ENCODE assay signal across 6 cellular contexts in the genomic region with DNA sequence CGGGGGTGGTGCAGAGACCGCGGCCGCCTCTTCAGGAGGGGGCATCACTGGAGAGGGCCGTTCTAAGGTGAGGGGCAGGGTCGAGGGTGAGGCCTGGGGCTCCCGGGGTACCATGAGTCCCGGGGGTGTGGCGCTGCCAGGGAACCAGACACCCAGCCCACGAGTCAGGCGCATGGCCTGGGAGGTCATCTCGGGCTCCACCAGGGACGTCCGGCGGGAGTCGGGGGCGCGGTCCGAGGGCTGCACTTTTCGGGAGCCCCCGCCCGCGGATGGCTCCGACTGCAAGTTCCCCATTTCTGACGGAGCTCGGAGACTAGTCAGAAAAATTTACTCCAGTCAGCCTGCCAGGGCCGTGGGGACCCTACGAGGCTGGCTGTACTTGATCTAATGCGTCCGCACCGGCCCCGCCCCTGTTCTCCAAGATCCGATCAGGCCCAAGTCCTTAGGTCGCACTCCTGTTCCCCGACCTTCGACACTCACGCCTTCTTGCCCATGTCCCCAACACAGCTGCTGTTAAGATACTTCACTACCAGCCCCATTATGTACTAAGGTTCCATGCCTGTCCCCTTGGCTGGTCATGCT. TPM values are rescaled to one million over a fixed set of nuclear protein-coding genes. Genes with fewer than 3 reads are reported as not detected.
DNase-seq lines count a peak whose midpoint lies in the region; ATAC-seq and TF ChIP-seq lines count a peak whose summit lies in the region.

No MANE protein-coding gene starts in this region.

- DNase-seq in GM23248 (peak; percentile 54), HEK293T (ENCODE audit: extremely low spot score) (no peak), GOT3 (lab: John Stamatoyannopoulos, UW) (no peak)
- no peak for DNase-seq in activated naive CD8-positive, alpha-beta T cell treated with anti-CD3 and anti-CD28 coated beads, Interleukin-2, amount 50 U/mL, for 24 hours
- no peak for DNase-seq in naive thymus-derived CD4-positive, alpha-beta T cell

- H3K4me3 ChIP-seq in GM23248 = peak overlapping the region; percentile 93
- peak overlapping the region; percentile 74 for H3K4me3 ChIP-seq in naive thymus-derived CD4-positive, alpha-beta T cell (ENCODE audit: low read length)

- no peaks in the 10 kb centered on the region for H3K9me2 ChIP-seq in GM23248 (ENCODE audit: insufficient read depth)

- H3K4me1 Mint-ChIP-seq in activated naive CD8-positive, alpha-beta T cell treated with anti-CD3 and anti-CD28 coated beads, Interleukin-2, amount 50 U/mL, for 24 hours = peaks cover 17% of the 10 kb centered on the region
- peaks cover 5 to 26% (median 21%) of the 10 kb centered on the region in 7 donors for H3K4me1 Mint-ChIP-seq in naive thymus-derived CD4-positive, alpha-beta T cell

- H3K9ac ChIP-seq in GM23248 = peak overlapping the region; percentile 78; the same call in 1 of the 2 replicates

- H3K36me3 Mint-ChIP-seq in activated naive CD8-positive, alpha-beta T cell treated with anti-CD3 and anti-CD28 coated beads, Interleukin-2, amount 50 U/mL, for 24 hours (ENCODE audit: low read depth) = peaks cover 34% of the 10 kb centered on the region
- peaks cover 0 to 31% (median 16%) of the 10 kb centered on the region in 5 donors for H3K36me3 Mint-ChIP-seq in naive thymus-derived CD4-positive, alpha-beta T cell

- CTCF ChIA-PET in naive thymus-derived CD4-positive, alpha-beta T cell (lab: Charles Lee) = interaction anchor here (1.6 to 1.8 kb wide), 2 partner anchors 16 to 248 kb away, joined by 4 to 9 read pairs; a partner anchor contains a TSS
- CTCF ChIA-PET in HEK293T (lab: Yijun Ruan, JAX) = interaction anchor here (0.7 to 1.5 kb wide), 3 partner anchors 16 to 153 kb away, joined by 3 to 8 read pairs (median 4); a partner anchor contains a TSS

- H3K79me2 ChIP-seq in GM23248 (ENCODE audit: insufficient read depth) = no peaks in the 10 kb centered on the region

- 0 out of 2 replicates have a peak, but pooled peaks cover 10% of the 10 kb centered on the region for H3F3A ChIP-seq in GM23248 (ENCODE audit: insufficient read depth)

- 0 out of 2 replicates have a peak, but pooled peaks cover 9% of the 10 kb centered on the region for H3K36me3 ChIP-seq in GM23248 (ENCODE audit: low read depth)
- H3K36me3 ChIP-seq in naive thymus-derived CD4-positive, alpha-beta T cell (ENCODE audit: control insufficient read depth in 2 of 3, insufficient read depth in 3 of 3, low read length in 3 of 3) = peaks cover under 1 to 33% (median 3%) of the 10 kb centered on the region in 3 experiments

- no peaks in the 10 kb centered on the region for H3K27me3 ChIP-seq in GM23248 (replicated peaks; ENCODE audit: insufficient read depth)
- no peaks in the 10 kb centered on the region for H3K27me3 ChIP-seq in naive thymus-derived CD4-positive, alpha-beta T cell (ENCODE audit: control insufficient read depth in 2 of 2, insufficient read depth in 2 of 2, low read length in 2 of 2)

- no peaks in the 10 kb centered on the region for H3K9me3 Mint-ChIP-seq in activated naive CD8-positive, alpha-beta T cell treated with anti-CD3 and anti-CD28 coated beads, Interleukin-2, amount 50 U/mL, for 24 hours
- peaks cover 0 to 2% (median 0%) of the 10 kb centered on the region in 11 donors for H3K9me3 Mint-ChIP-seq in naive thymus-derived CD4-positive, alpha-beta T cell

- no peaks in the 10 kb centered on the region for H3K9me3 ChIP-seq in GM23248 (ENCODE audit: low read depth)
- H3K9me3 ChIP-seq in naive thymus-derived CD4-positive, alpha-beta T cell (ENCODE audit: control insufficient read depth in 2 of 3, low read length in 3 of 3) = no peaks in the 10 kb centered on the region

- H3K27ac ChIP-seq in GM23248 = peak overlapping the region; percentile 56
- H3K27ac ChIP-seq in naive thymus-derived CD4-positive, alpha-beta T cell (ENCODE audit: low read depth, low read length) = no peak overlapping the region

- H3K27ac Mint-ChIP-seq in activated naive CD8-positive, alpha-beta T cell treated with anti-CD3 and anti-CD28 coated beads, Interleukin-2, amount 50 U/mL, for 24 hours = peak overlapping the region; percentile 67
- H3K27ac Mint-ChIP-seq in naive thymus-derived CD4-positive, alpha-beta T cell = peak overlapping the region in 4 of 9 donors; percentile 59 to 92 (median 82)

- peaks cover 26% of the 10 kb centered on the region for H3K27me3 Mint-ChIP-seq in activated naive CD8-positive, alpha-beta T cell treated with anti-CD3 and anti-CD28 coated beads, Interleukin-2, amount 50 U/mL, for 24 hours
- peaks cover 6 to 41% (median 29%) of the 10 kb centered on the region in 5 donors for H3K27me3 Mint-ChIP-seq in naive thymus-derived CD4-positive, alpha-beta T cell

- 0 out of 2 replicates have a peak, but pooled peaks cover 3% of the 10 kb centered on the region for H3K4me1 ChIP-seq in GM23248 (ENCODE audit: insufficient read depth)
- H3K4me1 ChIP-seq in naive thymus-derived CD4-positive, alpha-beta T cell (ENCODE audit: control insufficient read depth in 2 of 2, insufficient read depth in 2 of 2, low read length in 2 of 2) = peaks cover 13 to 34% of the 10 kb centered on the region in 2 donors

- H2AFZ ChIP-seq in GM23248 = peak overlapping the region; percentile 86; the same call in 1 of the 2 replicates

- no peaks in the 10 kb centered on the region for H4K20me1 ChIP-seq in GM23248 (ENCODE audit: insufficient read depth)

- intact Hi-C loops in naive thymus-derived CD4-positive, alpha-beta T cell (cut with micrococcal nuclease) = loop anchor here in 1 of 2 donors (1.0 to 5.0 kb wide), 4 partner anchors 13 to 120 kb away; a partner anchor contains a TSS

- in situ Hi-C loops in GM23248 (cut with MboI) = no loop called here

- H3K4me3 Mint-ChIP-seq in activated naive CD8-positive, alpha-beta T cell treated with anti-CD3 and anti-CD28 coated beads, Interleukin-2, amount 50 U/mL, for 24 hours = peak overlapping the region; percentile 62
- H3K4me3 Mint-ChIP-seq in naive thymus-derived CD4-positive, alpha-beta T cell = peak overlapping the region; percentile 66 to 95 (median 91)

- POLR2A ChIA-PET in naive thymus-derived CD4-positive, alpha-beta T cell (lab: Charles Lee) = interaction anchor here (1.3 to 4.5 kb wide), 6 partner anchors 9 to 16 kb away, joined by 3 to 28 read pairs (median 11); a partner anchor contains a TSS
- POLR2A ChIA-PET in HEK293T (lab: Yijun Ruan, JAX) = interaction anchor here (1.2 to 2.2 kb wide), 3 partner anchors 13 to 232 kb away, joined by 4 to 23 read pairs (median 18); a partner anchor contains a TSS

- ATAC-seq in activated naive CD8-positive, alpha-beta T cell treated with anti-CD3 and anti-CD28 coated beads, Interleukin-2, amount 50 U/mL, for 24 hours = no peak
- no peak for ATAC-seq in naive thymus-derived CD4-positive, alpha-beta T cell
- ATAC-seq in GM19023 (IDR thresholded peaks at IDR 0.05; ENCODE audit: unreplicated experiment) = no peak

- peak overlapping the region; percentile 57 for H3K4me2 ChIP-seq in GM23248 (ENCODE audit: unreplicated experiment)

- 7 to 13% methylated on average over 27 to 31 of the region's 37 CpGs for WGBS in GM23248 (ENCODE audit: low coverage in 1 of 2, low lambda C conversion rate in 2 of 2, missing lambda C conversion rate in 2 of 2), 2 experiments

TF ChIP-seq in HEK293T, 16 proteins besides CTCF, POLR2A, EP300 and RAD21 (continues in another document):
- TF ChIP-seq, protein P1, sequence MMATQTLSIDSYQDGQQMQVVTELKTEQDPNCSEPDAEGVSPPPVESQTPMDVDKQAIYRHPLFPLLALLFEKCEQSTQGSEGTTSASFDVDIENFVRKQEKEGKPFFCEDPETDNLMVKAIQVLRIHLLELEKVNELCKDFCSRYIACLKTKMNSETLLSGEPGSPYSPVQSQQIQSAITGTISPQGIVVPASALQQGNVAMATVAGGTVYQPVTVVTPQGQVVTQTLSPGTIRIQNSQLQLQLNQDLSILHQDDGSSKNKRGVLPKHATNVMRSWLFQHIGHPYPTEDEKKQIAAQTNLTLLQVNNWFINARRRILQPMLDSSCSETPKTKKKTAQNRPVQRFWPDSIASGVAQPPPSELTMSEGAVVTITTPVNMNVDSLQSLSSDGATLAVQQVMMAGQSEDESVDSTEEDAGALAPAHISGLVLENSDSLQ (IDR thresholded peaks at IDR 0.05) = no peak
- TF ChIP-seq CTBP1 (IDR thresholded peaks at IDR 0.05; ENCODE audit: borderline replicate concordance) = no peak
- TF ChIP-seq ZNF384 (IDR thresholded peaks at IDR 0.05) = no peak
- TF ChIP-seq ARNT (IDR thresholded peaks at IDR 0.05) = no peak
- TF ChIP-seq SP1 (IDR thresholded peaks at IDR 0.05) = no peak
- TF ChIP-seq LEF1 (IDR thresholded peaks at IDR 0.05; ENCODE audit: borderline replicate concordance) = no peak
- no peak for TF ChIP-seq L3MBTL2 (conservative IDR thresholded peaks at IDR 0.05)
- TF ChIP-seq FOXM1 (IDR thresholded peaks at IDR 0.05; ENCODE audit: borderline replicate concordance) = no peak
- TF ChIP-seq SUZ12 (IDR thresholded peaks at IDR 0.05) = no peak
- no peak for TF ChIP-seq TARDBP (IDR thresholded peaks at IDR 0.05)
- TF ChIP-seq HDGF (IDR thresholded peaks at IDR 0.05; ENCODE audit: borderline replicate concordance) = no peak

RNA-seq across cellular contexts. Expression of a gene that starts 0.8 kb away (rescaled TPM):
- 1.1 and 1.8 TPM in 2 replicates for total RNA-seq in GM23248 (2014; rRNA removed; shearing (Covaris generic))
- polyA plus RNA-seq in GM23248 (2016; fragmentation: Nextera tagmentation; extraction: Ambion mirVana) = 1.4 and 2.0 TPM in 2 replicates
- total RNA-seq in naive thymus-derived CD4-positive, alpha-beta T cell = under 1 TPM in 3 of 5 experiments, not detected in 2; 0.29 to 0.60 (median 0.39) TPM
- polyA plus RNA-seq in naive thymus-derived CD4-positive, alpha-beta T cell = not detected

RNA-seq across cellular contexts. Expression of a gene that starts 1.4 kb away (rescaled TPM):
- total RNA-seq in GM23248 (2014; rRNA removed; shearing (Covaris generic)) = 2.1 and 7.7 TPM in 2 replicates
- 1.8 and 1.9 TPM in 2 replicates for polyA plus RNA-seq in GM23248 (2016; fragmentation: Nextera tagmentation; extraction: Ambion mirVana)
- total RNA-seq in naive thymus-derived CD4-positive, alpha-beta T cell = 1 to 10 TPM; 1.6 to 2.9 (median 2.6) TPM
- polyA plus RNA-seq in naive thymus-derived CD4-positive, alpha-beta T cell = under 1 TPM; 0.12 to 0.22 TPM

RNA-seq across cellular contexts. Expression of a gene that starts 12.7 kb away (rescaled TPM):
- total RNA-seq in GM23248 (2014; rRNA removed; shearing (Covaris generic)) = 231 and 331 TPM in 2 replicates
- polyA plus RNA-seq in GM23248 (2016; fragmentation: Nextera tagmentation; extraction: Ambion mirVana) = 292 and 305 TPM in 2 replicates
- 100 to 1,000 TPM in 1 of 5 experiments, 10 to 100 TPM in 4; 68.4 to 181 (median 75.8) TPM for total RNA-seq in naive thymus-derived CD4-positive, alpha-beta T cell
- 100 to 1,000 TPM; 141 to 144 TPM for polyA plus RNA-seq in naive thymus-derived CD4-positive, alpha-beta T cell

RNA-seq across cellular contexts. Expression of a gene that starts 15.8 kb away (rescaled TPM):
- total RNA-seq in GM23248 (2014; rRNA removed; shearing (Covaris generic)) = 18.1 and 27.3 TPM in 2 replicates
- polyA plus RNA-seq in GM23248 (2016; fragmentation: Nextera tagmentation; extraction: Ambion mirVana) = 13.8 and 16.5 TPM in 2 replicates
- 10 to 100 TPM; 33.8 to 56.5 (median 44.7) TPM for total RNA-seq in naive thymus-derived CD4-positive, alpha-beta T cell
- polyA plus RNA-seq in naive thymus-derived CD4-positive, alpha-beta T cell = 10 to 100 TPM; 16.2 to 29.0 TPM

RNA-seq across cellular contexts. Expression of a gene that starts 39.0 kb away (rescaled TPM):
- total RNA-seq in GM23248 (2014; rRNA removed; shearing (Covaris generic)) = not detected in 2 replicates
- not detected in 2 replicates for polyA plus RNA-seq in GM23248 (2016; fragmentation: Nextera tagmentation; extraction: Ambion mirVana)
- 10 to 100 TPM in 1 of 5 experiments, 1 to 10 TPM in 2, under 1 TPM in 2; 0.16 to 32.7 (median 1.3) TPM for total RNA-seq in naive thymus-derived CD4-positive, alpha-beta T cell
- under 1 TPM in 1 of 2 donors, not detected in 1; 0.14 TPM for polyA plus RNA-seq in naive thymus-derived CD4-positive, alpha-beta T cell
